ENCODE assay signal across 2 cellular contexts in the genomic region with DNA sequence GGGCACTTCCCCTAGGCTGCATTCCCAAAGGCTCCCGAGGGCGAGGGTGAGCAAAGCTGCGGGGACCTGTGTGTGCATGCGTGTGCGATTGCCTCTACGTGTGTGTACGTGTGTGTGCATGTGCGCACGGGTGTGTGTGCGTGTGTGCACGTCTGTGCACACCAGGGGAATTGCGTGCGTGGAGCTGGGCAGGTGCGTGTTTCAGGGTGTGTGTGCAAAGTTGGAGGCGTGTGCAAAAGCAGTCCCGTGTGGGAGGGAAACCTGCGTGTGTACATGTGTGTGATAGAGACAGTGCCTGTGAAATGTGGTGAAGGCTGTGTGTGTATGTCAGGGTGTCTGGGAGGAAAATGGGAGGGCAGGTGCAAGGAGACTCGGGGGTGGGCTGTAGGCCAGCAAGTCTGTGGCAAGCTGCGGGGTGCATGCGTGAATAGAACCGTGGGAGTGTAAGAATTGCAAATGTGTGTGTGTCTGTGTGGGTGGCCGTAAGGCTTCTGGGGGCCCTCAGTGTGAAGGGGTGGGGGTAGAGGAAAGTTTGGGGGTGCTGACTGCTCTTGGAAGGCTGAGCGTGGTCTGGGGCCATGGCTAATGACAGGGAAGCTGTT.
TF ChIP-seq lines count a peak whose summit lies in the region.

No MANE protein-coding gene starts in this region.

TF ChIP-seq in SK-N-SH, 30 proteins besides CTCF, POLR2A, EP300 and RAD21 (continued from another document):
- TF ChIP-seq SIN3A (IDR thresholded peaks at IDR 0.05; ENCODE audit: borderline replicate concordance, low read depth, low read length) (no peak), CHD2 (IDR thresholded peaks at IDR 0.05; ENCODE audit: low read length, partially characterized antibody) (no peak), EZH2phosphoT487 (IDR thresholded peaks at IDR 0.05; ENCODE audit: borderline replicate concordance, low read depth) (no peak), RXRA (IDR thresholded peaks at IDR 0.05; ENCODE audit: borderline replicate concordance, low read depth) (no peak), YY1 (IDR thresholded peaks at IDR 0.05; ENCODE audit: low read depth) (no peak), NFIC (IDR thresholded peaks at IDR 0.05; ENCODE audit: borderline replicate concordance) (no peak), RFX5 (IDR thresholded peaks at IDR 0.05; ENCODE audit: low read length) (no peak), JUND (IDR thresholded peaks at IDR 0.05) (no peak), TEAD4 (IDR thresholded peaks at IDR 0.05; ENCODE audit: borderline replicate concordance, insufficient read depth) (no peak)
- TF ChIP-seq, protein P1, sequence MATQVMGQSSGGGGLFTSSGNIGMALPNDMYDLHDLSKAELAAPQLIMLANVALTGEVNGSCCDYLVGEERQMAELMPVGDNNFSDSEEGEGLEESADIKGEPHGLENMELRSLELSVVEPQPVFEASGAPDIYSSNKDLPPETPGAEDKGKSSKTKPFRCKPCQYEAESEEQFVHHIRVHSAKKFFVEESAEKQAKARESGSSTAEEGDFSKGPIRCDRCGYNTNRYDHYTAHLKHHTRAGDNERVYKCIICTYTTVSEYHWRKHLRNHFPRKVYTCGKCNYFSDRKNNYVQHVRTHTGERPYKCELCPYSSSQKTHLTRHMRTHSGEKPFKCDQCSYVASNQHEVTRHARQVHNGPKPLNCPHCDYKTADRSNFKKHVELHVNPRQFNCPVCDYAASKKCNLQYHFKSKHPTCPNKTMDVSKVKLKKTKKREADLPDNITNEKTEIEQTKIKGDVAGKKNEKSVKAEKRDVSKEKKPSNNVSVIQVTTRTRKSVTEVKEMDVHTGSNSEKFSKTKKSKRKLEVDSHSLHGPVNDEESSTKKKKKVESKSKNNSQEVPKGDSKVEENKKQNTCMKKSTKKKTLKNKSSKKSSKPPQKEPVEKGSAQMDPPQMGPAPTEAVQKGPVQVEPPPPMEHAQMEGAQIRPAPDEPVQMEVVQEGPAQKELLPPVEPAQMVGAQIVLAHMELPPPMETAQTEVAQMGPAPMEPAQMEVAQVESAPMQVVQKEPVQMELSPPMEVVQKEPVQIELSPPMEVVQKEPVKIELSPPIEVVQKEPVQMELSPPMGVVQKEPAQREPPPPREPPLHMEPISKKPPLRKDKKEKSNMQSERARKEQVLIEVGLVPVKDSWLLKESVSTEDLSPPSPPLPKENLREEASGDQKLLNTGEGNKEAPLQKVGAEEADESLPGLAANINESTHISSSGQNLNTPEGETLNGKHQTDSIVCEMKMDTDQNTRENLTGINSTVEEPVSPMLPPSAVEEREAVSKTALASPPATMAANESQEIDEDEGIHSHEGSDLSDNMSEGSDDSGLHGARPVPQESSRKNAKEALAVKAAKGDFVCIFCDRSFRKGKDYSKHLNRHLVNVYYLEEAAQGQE (IDR thresholded peaks at IDR 0.05; ENCODE audit: low read depth, low read length): no peak
- TF ChIP-seq, protein P2, sequence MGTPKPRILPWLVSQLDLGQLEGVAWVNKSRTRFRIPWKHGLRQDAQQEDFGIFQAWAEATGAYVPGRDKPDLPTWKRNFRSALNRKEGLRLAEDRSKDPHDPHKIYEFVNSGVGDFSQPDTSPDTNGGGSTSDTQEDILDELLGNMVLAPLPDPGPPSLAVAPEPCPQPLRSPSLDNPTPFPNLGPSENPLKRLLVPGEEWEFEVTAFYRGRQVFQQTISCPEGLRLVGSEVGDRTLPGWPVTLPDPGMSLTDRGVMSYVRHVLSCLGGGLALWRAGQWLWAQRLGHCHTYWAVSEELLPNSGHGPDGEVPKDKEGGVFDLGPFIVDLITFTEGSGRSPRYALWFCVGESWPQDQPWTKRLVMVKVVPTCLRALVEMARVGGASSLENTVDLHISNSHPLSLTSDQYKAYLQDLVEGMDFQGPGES (IDR thresholded peaks at IDR 0.05; ENCODE audit: low read depth, low read length): no peak

TF ChIP-seq in SK-N-SH treated with all-trans-retinoic acid at 6 μM for 48 hours, 23 proteins besides CTCF, POLR2A, EP300 and RAD21 (continued from another document):
- TF ChIP-seq, protein P3, sequence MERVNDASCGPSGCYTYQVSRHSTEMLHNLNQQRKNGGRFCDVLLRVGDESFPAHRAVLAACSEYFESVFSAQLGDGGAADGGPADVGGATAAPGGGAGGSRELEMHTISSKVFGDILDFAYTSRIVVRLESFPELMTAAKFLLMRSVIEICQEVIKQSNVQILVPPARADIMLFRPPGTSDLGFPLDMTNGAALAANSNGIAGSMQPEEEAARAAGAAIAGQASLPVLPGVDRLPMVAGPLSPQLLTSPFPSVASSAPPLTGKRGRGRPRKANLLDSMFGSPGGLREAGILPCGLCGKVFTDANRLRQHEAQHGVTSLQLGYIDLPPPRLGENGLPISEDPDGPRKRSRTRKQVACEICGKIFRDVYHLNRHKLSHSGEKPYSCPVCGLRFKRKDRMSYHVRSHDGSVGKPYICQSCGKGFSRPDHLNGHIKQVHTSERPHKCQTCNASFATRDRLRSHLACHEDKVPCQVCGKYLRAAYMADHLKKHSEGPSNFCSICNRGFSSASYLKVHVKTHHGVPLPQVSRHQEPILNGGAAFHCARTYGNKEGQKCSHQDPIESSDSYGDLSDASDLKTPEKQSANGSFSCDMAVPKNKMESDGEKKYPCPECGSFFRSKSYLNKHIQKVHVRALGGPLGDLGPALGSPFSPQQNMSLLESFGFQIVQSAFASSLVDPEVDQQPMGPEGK (CRISPR knock-in tag; IDR thresholded peaks at IDR 0.05; ENCODE audit: borderline replicate concordance): no peak
- TF ChIP-seq SNAI2 (CRISPR knock-in tag; IDR thresholded peaks at IDR 0.05) (no peak), ZFP30 (CRISPR knock-in tag; IDR thresholded peaks at IDR 0.05) (no peak), PPARA (CRISPR knock-in tag; IDR thresholded peaks at IDR 0.05; ENCODE audit: borderline replicate concordance) (no peak), ZC3H10 (CRISPR knock-in tag; IDR thresholded peaks at IDR 0.05) (no peak), ZFP3 (CRISPR knock-in tag; IDR thresholded peaks at IDR 0.05) (no peak), TCF4 (CRISPR knock-in tag; IDR thresholded peaks at IDR 0.05; ENCODE audit: borderline replicate concordance) (no peak), TOX (CRISPR knock-in tag; IDR thresholded peaks at IDR 0.05; ENCODE audit: borderline replicate concordance) (no peak), ARNTL (CRISPR knock-in tag; IDR thresholded peaks at IDR 0.05; ENCODE audit: borderline replicate concordance, low read depth) (no peak), CSDC2 (CRISPR knock-in tag; IDR thresholded peaks at IDR 0.05) (no peak), ISL1 (CRISPR knock-in tag; IDR thresholded peaks at IDR 0.05) (no peak)
- TF ChIP-seq, protein P4, sequence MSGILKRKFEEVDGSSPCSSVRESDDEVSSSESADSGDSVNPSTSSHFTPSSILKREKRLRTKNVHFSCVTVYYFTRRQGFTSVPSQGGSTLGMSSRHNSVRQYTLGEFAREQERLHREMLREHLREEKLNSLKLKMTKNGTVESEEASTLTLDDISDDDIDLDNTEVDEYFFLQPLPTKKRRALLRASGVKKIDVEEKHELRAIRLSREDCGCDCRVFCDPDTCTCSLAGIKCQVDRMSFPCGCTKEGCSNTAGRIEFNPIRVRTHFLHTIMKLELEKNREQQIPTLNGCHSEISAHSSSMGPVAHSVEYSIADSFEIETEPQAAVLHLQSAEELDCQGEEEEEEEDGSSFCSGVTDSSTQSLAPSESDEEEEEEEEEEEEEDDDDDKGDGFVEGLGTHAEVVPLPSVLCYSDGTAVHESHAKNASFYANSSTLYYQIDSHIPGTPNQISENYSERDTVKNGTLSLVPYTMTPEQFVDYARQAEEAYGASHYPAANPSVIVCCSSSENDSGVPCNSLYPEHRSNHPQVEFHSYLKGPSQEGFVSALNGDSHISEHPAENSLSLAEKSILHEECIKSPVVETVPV (CRISPR knock-in tag; IDR thresholded peaks at IDR 0.05): no peak
- TF ChIP-seq, protein P5, sequence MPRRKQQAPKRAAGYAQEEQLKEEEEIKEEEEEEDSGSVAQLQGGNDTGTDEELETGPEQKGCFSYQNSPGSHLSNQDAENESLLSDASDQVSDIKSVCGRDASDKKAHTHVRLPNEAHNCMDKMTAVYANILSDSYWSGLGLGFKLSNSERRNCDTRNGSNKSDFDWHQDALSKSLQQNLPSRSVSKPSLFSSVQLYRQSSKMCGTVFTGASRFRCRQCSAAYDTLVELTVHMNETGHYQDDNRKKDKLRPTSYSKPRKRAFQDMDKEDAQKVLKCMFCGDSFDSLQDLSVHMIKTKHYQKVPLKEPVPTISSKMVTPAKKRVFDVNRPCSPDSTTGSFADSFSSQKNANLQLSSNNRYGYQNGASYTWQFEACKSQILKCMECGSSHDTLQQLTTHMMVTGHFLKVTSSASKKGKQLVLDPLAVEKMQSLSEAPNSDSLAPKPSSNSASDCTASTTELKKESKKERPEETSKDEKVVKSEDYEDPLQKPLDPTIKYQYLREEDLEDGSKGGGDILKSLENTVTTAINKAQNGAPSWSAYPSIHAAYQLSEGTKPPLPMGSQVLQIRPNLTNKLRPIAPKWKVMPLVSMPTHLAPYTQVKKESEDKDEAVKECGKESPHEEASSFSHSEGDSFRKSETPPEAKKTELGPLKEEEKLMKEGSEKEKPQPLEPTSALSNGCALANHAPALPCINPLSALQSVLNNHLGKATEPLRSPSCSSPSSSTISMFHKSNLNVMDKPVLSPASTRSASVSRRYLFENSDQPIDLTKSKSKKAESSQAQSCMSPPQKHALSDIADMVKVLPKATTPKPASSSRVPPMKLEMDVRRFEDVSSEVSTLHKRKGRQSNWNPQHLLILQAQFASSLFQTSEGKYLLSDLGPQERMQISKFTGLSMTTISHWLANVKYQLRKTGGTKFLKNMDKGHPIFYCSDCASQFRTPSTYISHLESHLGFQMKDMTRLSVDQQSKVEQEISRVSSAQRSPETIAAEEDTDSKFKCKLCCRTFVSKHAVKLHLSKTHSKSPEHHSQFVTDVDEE (CRISPR knock-in tag; IDR thresholded peaks at IDR 0.05): no peak
- TF ChIP-seq, protein P6, sequence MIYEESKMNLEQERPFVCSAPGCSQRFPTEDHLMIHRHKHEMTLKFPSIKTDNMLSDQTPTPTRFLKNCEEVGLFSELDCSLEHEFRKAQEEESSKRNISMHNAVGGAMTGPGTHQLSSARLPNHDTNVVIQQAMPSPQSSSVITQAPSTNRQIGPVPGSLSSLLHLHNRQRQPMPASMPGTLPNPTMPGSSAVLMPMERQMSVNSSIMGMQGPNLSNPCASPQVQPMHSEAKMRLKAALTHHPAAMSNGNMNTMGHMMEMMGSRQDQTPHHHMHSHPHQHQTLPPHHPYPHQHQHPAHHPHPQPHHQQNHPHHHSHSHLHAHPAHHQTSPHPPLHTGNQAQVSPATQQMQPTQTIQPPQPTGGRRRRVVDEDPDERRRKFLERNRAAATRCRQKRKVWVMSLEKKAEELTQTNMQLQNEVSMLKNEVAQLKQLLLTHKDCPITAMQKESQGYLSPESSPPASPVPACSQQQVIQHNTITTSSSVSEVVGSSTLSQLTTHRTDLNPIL (CRISPR knock-in tag; IDR thresholded peaks at IDR 0.05; ENCODE audit: low read depth): no peak
TF ChIP-seq in SK-N-SH treated with all-trans-retinoic acid at 6 μM for 48 hours: peak in this region for 0.
